ENCODE assay signal across 9 cellular contexts in the genomic region with DNA sequence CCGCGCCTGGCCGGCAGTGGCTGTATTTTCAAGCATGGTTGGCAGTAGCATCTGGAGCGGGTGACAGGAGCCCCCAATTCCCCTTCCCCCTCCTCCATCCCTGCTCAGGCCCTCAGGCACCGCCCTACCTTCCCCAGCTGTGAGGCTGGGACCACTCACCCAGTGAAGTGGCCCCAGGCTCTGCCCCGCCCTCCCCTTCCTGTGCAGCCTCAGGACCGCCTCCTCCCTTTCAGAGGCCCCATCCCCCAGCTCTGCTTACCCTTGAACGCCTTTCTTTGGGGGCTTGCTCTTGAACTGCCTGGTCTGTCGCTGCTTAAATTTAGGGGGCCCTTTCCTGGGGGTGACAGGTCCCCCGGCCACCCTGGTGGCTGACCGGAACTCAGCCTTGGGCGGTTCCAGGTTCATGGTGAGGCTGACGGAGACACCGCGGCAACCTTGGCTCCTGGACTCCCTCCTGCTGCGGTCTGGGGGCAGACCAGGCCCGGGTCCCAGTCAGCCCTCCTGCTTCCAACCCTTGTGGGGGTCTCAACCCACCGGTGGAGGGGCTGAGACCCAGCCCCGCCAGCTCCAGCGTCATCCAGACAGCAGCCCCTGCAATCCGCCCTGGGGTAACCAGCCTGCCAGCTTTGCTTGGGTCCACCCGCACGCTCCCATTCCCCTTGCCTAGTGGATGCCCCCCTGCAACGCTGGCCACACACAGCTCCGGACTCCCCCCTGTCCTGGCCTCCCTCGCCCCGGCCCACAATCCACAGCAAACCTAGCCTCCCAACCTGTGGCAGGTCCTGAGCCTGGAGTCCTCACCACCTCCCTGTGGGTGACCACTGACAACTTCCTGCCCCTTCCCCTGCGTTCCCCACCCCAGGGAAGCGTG. TPM values are rescaled to one million over a fixed set of nuclear protein-coding genes. Genes with fewer than 3 reads are reported as not detected.
DNase-seq lines count a peak whose midpoint lies in the region; ATAC-seq and TF ChIP-seq lines count a peak whose summit lies in the region.
"Had no signal": no experiment of that assay in that cellular context is flagged by ENCODE, and none has a peak within 500 bp of the region (broad histone marks: within the 10 kb centered on the region; RNA-seq: fewer than 3 reads in every experiment).

No MANE protein-coding gene starts in this region.

- H3K4me3 ChIP-seq in Peyer's patch, result peak overlapping the region in 3 of 4 donors; percentile 17 to 29 (median 27)
- H3K4me3 ChIP-seq in psoas muscle, result peak overlapping the region; percentile 25
- no peak overlapping the region for H3K4me3 ChIP-seq in brain microvascular endothelial cell (ENCODE audit: low read depth, low read length)
- H3K4me3 ChIP-seq: GM23248 had no signal

- no peaks in the 10 kb centered on the region for H3K4me1 ChIP-seq in Peyer's patch
- H3K4me1 ChIP-seq in psoas muscle, result peaks cover 4% of the 10 kb centered on the region

- H3K27me3 ChIP-seq in Peyer's patch, result peaks cover 0 to 3% of the 10 kb centered on the region in 2 donors
- peaks cover 0 to 30% (median 12%) of the 10 kb centered on the region in 3 donors for H3K27me3 ChIP-seq in psoas muscle (ENCODE audit: insufficient read depth in 3 of 3, low read length in 2 of 3)
- peaks cover 8% of the 10 kb centered on the region for H3K27me3 ChIP-seq in brain microvascular endothelial cell (replicated peaks)

- WGBS in psoas muscle, 3 donors, result 38 to 48% (median 41%) methylated on average over 24 to 29 of the region's 29 CpGs

- peaks cover 0 to 6% (median 3%) of the 10 kb centered on the region in 4 donors for H3K9me3 ChIP-seq in Peyer's patch
- no peaks in the 10 kb centered on the region for H3K9me3 ChIP-seq in psoas muscle

- TF ChIP-seq CTCF in GM13976 (IDR thresholded peaks at IDR 0.05; ENCODE audit: borderline replicate concordance, control extremely low read depth, extremely low read depth, insufficient read depth, missing control alignments) (no peak), Peyer's patch (IDR thresholded peaks at IDR 0.05) (no peak), psoas muscle (IDR thresholded peaks at IDR 0.05) (no peak), brain microvascular endothelial cell (IDR thresholded peaks at IDR 0.05; ENCODE audit: low read depth, low read length, missing control alignments) (no peak)

- intact Hi-C loops in psoas muscle (cut with DNase I), result no loop called here

- H3K36me3 ChIP-seq in Peyer's patch, result no peaks in the 10 kb centered on the region
- no peaks in the 10 kb centered on the region for H3K36me3 ChIP-seq in psoas muscle (ENCODE audit: insufficient read depth in 1 of 2, low read depth in 1 of 2)
- H3K36me3 ChIP-seq in brain microvascular endothelial cell (replicated peaks), result no peaks in the 10 kb centered on the region

- no peak overlapping the region for H3K27ac ChIP-seq in Peyer's patch
- no peak overlapping the region for H3K27ac ChIP-seq in psoas muscle
- H3K27ac ChIP-seq in brain microvascular endothelial cell, result no peak overlapping the region
- H3K27ac ChIP-seq: GM23248 had no signal

- DNase-seq in GM13976 (ENCODE audit: low spot score) (peak; percentile 84), Peyer's patch (no peak), foreskin melanocyte (peak; percentile 2), psoas muscle (no peak), NCI-H226 (no peak), brain microvascular endothelial cell (no peak)
- DNase-seq: GM23248, NCI-H2029 treated with DMSO at 0.1 percent for 48 hours had no signal

- no peak for TF ChIP-seq POLR2A in Peyer's patch (IDR thresholded peaks at IDR 0.05)

- peak in 1 of 4 donors; percentile 20 for ATAC-seq in psoas muscle
- no peak for ATAC-seq in HG02588 (IDR thresholded peaks at IDR 0.05; ENCODE audit: unreplicated experiment)

- in situ Hi-C loops in GM13976 (cut with MboI; ENCODE audit: low sequenced_read_pairs, unreplicated experiment), result no loop called here
- in situ Hi-C loops in brain microvascular endothelial cell (cut with HindIII; ENCODE audit: low pct_ligation_motif_present, low sequenced_read_pairs), result no loop called here

RNA-seq across cellular contexts. Expression of gene PDE6G, which starts 3.2 kb away (rescaled TPM):
- total RNA-seq in Peyer's patch (not detected), psoas muscle (under 1 TPM in 1 of 4 donors, not detected in 3; 0.64 TPM)
- 1 to 10 TPM in 1 of 3 donors, under 1 TPM in 2; 0.25 to 1.5 (median 0.56) TPM for polyA plus RNA-seq in psoas muscle
- total RNA-seq: GM23248 had no signal
- polyA plus RNA-seq: GM23248 had no signal

RNA-seq across cellular contexts. Expression of gene OXLD1, which starts 13.3 kb away (rescaled TPM):
- total RNA-seq in Peyer's patch (10 to 100 TPM in 3 of 4 donors, 1 to 10 TPM in 1; 1.7 to 55.4 (median 41.9) TPM), psoas muscle (10 to 100 TPM; 15.5 to 23.6 (median 20.5) TPM)
- polyA plus RNA-seq in psoas muscle, result 10 to 100 TPM; 35.1 to 44.9 (median 39.8) TPM

RNA-seq across cellular contexts. Expression of gene CCDC137, which starts 13.4 kb away (rescaled TPM):
- 10 to 100 TPM; 13.9 to 27.2 (median 17.0) TPM for total RNA-seq in Peyer's patch
- 10 to 100 TPM in 1 of 4 donors, 1 to 10 TPM in 3; 4.8 to 14.9 (median 8.6) TPM for total RNA-seq in psoas muscle
- 10 to 100 TPM; 11.3 to 47.4 (median 28.5) TPM for polyA plus RNA-seq in psoas muscle

RNA-seq across cellular contexts. Expression of gene TSPAN10, which starts 16.1 kb away (rescaled TPM):
- total RNA-seq in Peyer's patch, result not detected
- total RNA-seq in psoas muscle, result under 1 TPM in 2 of 4 donors, not detected in 2; 0.22 to 0.67 TPM
- under 1 TPM; 0.09 to 0.39 (median 0.14) TPM for polyA plus RNA-seq in psoas muscle

RNA-seq across cellular contexts. Expression of gene NPLOC4, which starts 16.2 kb away (rescaled TPM):
- total RNA-seq in Peyer's patch (100 to 1,000 TPM in 3 of 4 donors, 10 to 100 TPM in 1; 77.2 to 911 (median 122) TPM), psoas muscle (100 to 1,000 TPM; 151 to 324 (median 219) TPM)
- 100 to 1,000 TPM in 2 of 3 donors, 10 to 100 TPM in 1; 87.3 to 414 (median 117) TPM for polyA plus RNA-seq in psoas muscle

Comparison
In these comparisons a context has a peak if more than half of its experiments do, and no peak if none do; other contexts are left out.
1. DNase-seq: peak in GM13976 (single experiment) and foreskin melanocyte (single experiment); none in Peyer's patch (0 of 3), psoas muscle (0 of 2), NCI-H226 (single experiment) and brain microvascular endothelial cell (single experiment).